Comparison of ENCODE assay signal across 8 cellular contexts in genomic region chr16:18594880-18595279, GRCh38. TPM values are rescaled to one million over a fixed set of nuclear protein-coding genes. Genes with fewer than 3 reads are reported as not detected.
DNase-seq lines count a peak whose midpoint lies in the region; ATAC-seq and TF ChIP-seq lines count a peak whose summit lies in the region.
"Not testable (repeated sequence)": the region's sequence is repeated elsewhere in the genome, so short reads cannot be mapped to it uniquely, and the experiment has no call there.

No MANE protein-coding gene starts in this region.

- not testable (repeated sequence) for H4K20me1 ChIP-seq in mammary epithelial cell (ENCODE audit: insufficient read depth, low read length)

- not testable (repeated sequence) for H3K27me3 ChIP-seq in mammary epithelial cell (ENCODE audit: insufficient read depth, low read length); aorta (ENCODE audit: control insufficient read depth in 1 of 2, insufficient read depth in 2 of 2, low read length in 1 of 2)

- not testable (repeated sequence) for H3K4me3 Mint-ChIP-seq in HFFc6; activated CD4-positive, alpha-beta T cell treated with anti-CD3 and anti-CD28 coated beads for 36 hours

- CTCF ChIA-PET in activated CD4-positive, alpha-beta T cell treated with anti-CD3 and anti-CD28 coated beads for 36 hours (lab: Charles Lee); mammary epithelial cell (lab: Charles Lee; ENCODE audit: low non-redundant PET): not testable (repeated sequence)

- DNase-seq in GM04504 (ENCODE audit: low read depth): peak; percentile 37
- DNase-seq in HFFc6: peak; percentile 77
- peak; percentile 39 for DNase-seq in NCI-H460 (ENCODE audit: extremely low read depth, low read depth)
- peak; percentile 21 for DNase-seq in activated CD4-positive, alpha-beta T cell treated with anti-CD3 and anti-CD28 coated beads for 36 hours
- DNase-seq in mammary epithelial cell: peak; percentile 61
- DNase-seq in hepatic stellate cell (ENCODE audit: low spot score): peak; percentile 51
- DNase-seq in non-pigmented ciliary epithelial cell (ENCODE audit: low read depth): peak; percentile 10
- DNase-seq in aorta: not testable (repeated sequence)

- not testable (repeated sequence) for H3K27me3 Mint-ChIP-seq in HFFc6 (ENCODE audit: insufficient read depth); activated CD4-positive, alpha-beta T cell treated with anti-CD3 and anti-CD28 coated beads for 36 hours

- H3K27ac Mint-ChIP-seq in HFFc6; activated CD4-positive, alpha-beta T cell treated with anti-CD3 and anti-CD28 coated beads for 36 hours: not testable (repeated sequence)

- dilution Hi-C loops in mammary epithelial cell (cut with HindIII; ENCODE audit: low sequenced_read_pairs): not testable (repeated sequence)

- H3K79me2 ChIP-seq in mammary epithelial cell (ENCODE audit: insufficient read depth, low read length): not testable (repeated sequence)

- not testable (repeated sequence) for H3K36me3 ChIP-seq in mammary epithelial cell (ENCODE audit: insufficient read depth, low read length); aorta (ENCODE audit: control insufficient read depth in 1 of 2, insufficient read depth in 2 of 2, low read length in 1 of 2)

- H3K9me3 ChIP-seq in mammary epithelial cell (replicated peaks; ENCODE audit: insufficient read depth, low read length); aorta (ENCODE audit: control insufficient read depth, low read length): not testable (repeated sequence)

- not testable (repeated sequence) for H3K4me1 Mint-ChIP-seq in HFFc6 (ENCODE audit: low read depth); activated CD4-positive, alpha-beta T cell treated with anti-CD3 and anti-CD28 coated beads for 36 hours

- H3K4me3 ChIP-seq in mammary epithelial cell (replicated peaks in 1 of 3; ENCODE audit: insufficient read depth in 1 of 3, low read depth in 2 of 3, low read length in 3 of 3); aorta (ENCODE audit: low read length in 2 of 2): not testable (repeated sequence)

- intact Hi-C loops in activated CD4-positive, alpha-beta T cell treated with anti-CD3 and anti-CD28 coated beads for 36 hours (cut with DNase I, micrococcal nuclease); mammary epithelial cell (cut with micrococcal nuclease); aorta (cut with DNase I): not testable (repeated sequence)

- not testable (repeated sequence) for H3K36me3 Mint-ChIP-seq in HFFc6 (ENCODE audit: low read depth); activated CD4-positive, alpha-beta T cell treated with anti-CD3 and anti-CD28 coated beads for 36 hours (ENCODE audit: low read depth)

- not testable (repeated sequence) for H3K4me1 ChIP-seq in mammary epithelial cell (ENCODE audit: insufficient read depth, low read length); aorta (ENCODE audit: control insufficient read depth in 1 of 2, insufficient read depth in 2 of 2, low read length in 2 of 2)

- H3K4me2 ChIP-seq in mammary epithelial cell (ENCODE audit: insufficient read depth, low read depth, low read length): not testable (repeated sequence)

- POLR2A ChIA-PET in activated CD4-positive, alpha-beta T cell treated with anti-CD3 and anti-CD28 coated beads for 36 hours (lab: Charles Lee): not testable (repeated sequence)

- TF ChIP-seq CTCF in HFFc6 (IDR thresholded peaks at IDR 0.05); mammary epithelial cell (conservative IDR thresholded peaks at IDR 0.05 in 1 of 2, IDR thresholded peaks at IDR 0.05 in 1 of 2; ENCODE audit: extremely low read depth in 1 of 2, insufficient read depth in 1 of 2, low read depth in 1 of 2, low read length in 2 of 2): not testable (repeated sequence)

- H3K27ac ChIP-seq in mammary epithelial cell (ENCODE audit: insufficient read depth, low read depth, low read length); aorta (ENCODE audit: low read depth in 1 of 2, low read length in 2 of 2): not testable (repeated sequence)

- WGBS in mammary epithelial cell (ENCODE audit: low coverage, missing lambda C conversion rate): 73% methylated on average over 5 of the region's 5 CpGs
- 77 to 80% methylated on average over 5 of the region's 5 CpGs for WGBS in aorta, 2 donors

- H2AFZ ChIP-seq in mammary epithelial cell (ENCODE audit: low read depth, low read length): not testable (repeated sequence)

- peak; percentile 65 for ATAC-seq in activated CD4-positive, alpha-beta T cell treated with anti-CD3 and anti-CD28 coated beads for 36 hours
- ATAC-seq in aorta (ENCODE audit: low FRiP score): peak; percentile 21

- H3K9me3 Mint-ChIP-seq in HFFc6; activated CD4-positive, alpha-beta T cell treated with anti-CD3 and anti-CD28 coated beads for 36 hours (ENCODE audit: low read depth): not testable (repeated sequence)

- not testable (repeated sequence) for BruUV-seq in mammary epithelial cell (replicated peaks; lab: Mats Ljungman, UMichigan)

- in situ Hi-C loops in mammary epithelial cell (cut with MboI; ENCODE audit: low sequenced_read_pairs in 2 of 2): not testable (repeated sequence)

- H3K9ac ChIP-seq in mammary epithelial cell (ENCODE audit: insufficient read depth, low read length): not testable (repeated sequence)

RNA-seq across cellular contexts. Expression of gene NOMO2, which starts 33.0 kb away (rescaled TPM):
- total RNA-seq in HFFc6 (2021; fragmentation: NEBNext Ultra II Directional; extraction: Animal tissue kit (Norgen Biotek cat#: 25700)): 100 to 1,000 TPM; 211 to 262 (median 239) TPM
- 171 and 184 TPM in 2 replicates for total RNA-seq in NCI-H460 (2014; rRNA removed; shearing (Covaris generic))
- polyA plus RNA-seq in NCI-H460 (2014; cell fraction: nucleus; rRNA removed): 129 and 137 TPM in 2 replicates
- 10 to 100 TPM; 65.0 to 83.4 TPM for total RNA-seq in activated CD4-positive, alpha-beta T cell treated with anti-CD3 and anti-CD28 coated beads for 36 hours
- 100 to 1,000 TPM; 119 to 128 TPM for total RNA-seq in mammary epithelial cell
- polyA plus RNA-seq in mammary epithelial cell: 110 TPM
- 159 TPM for polyA minus RNA-seq in mammary epithelial cell
- 100 to 1,000 TPM in 1 of 2 donors, 10 to 100 TPM in 1; 97.2 to 124 TPM for total RNA-seq in aorta
- polyA plus RNA-seq in aorta: 10 to 100 TPM; 65.1 to 95.5 TPM
